ENCODE assay signal across 1 cellular context in the genomic region with DNA sequence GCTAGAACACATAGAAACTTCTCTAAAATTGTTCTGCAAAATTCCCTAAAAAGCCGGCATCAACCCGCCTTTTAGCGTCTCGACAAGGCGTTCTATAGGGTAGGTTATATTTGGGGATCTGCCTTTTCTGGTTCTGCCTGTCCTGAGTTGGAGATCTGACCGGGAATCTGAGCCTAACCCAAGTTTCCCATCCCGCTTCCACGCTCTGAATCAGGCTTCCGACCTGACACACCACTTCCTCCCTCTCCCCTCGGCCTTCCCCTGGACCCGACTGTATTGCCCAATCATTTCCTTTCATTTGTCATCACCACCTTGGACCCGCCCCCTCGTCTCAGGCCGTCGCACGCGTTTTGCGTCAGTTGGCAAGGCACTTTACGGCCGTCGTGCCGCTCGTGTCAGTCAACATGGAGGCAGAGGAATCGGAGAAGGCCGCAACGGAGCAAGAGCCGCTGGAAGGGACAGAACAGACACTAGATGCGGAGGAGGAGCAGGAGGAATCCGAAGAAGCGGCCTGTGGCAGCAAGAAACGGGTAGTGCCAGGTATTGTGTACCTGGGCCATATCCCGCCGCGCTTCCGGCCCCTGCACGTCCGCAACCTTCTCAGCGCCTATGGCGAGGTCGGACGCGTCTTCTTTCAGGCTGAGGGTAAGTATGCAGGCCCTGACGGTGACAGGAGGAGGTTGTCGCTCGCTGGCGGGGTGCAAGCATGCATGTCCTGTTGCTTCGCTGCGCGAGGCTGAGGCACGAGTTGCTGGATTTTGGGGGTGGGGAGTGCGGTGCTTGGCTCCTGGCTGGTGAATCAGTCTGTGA.
TF ChIP-seq lines count a peak whose summit lies in the region.

A gene (plus strand): TSS at position 375 of the 810 bp plus-strand sequence. CDS start 30 bp downstream, at position 405.

TF ChIP-seq in liver, 16 proteins besides CTCF, POLR2A, EP300 and RAD21 (continued from another document):
- TF ChIP-seq, protein P1, sequence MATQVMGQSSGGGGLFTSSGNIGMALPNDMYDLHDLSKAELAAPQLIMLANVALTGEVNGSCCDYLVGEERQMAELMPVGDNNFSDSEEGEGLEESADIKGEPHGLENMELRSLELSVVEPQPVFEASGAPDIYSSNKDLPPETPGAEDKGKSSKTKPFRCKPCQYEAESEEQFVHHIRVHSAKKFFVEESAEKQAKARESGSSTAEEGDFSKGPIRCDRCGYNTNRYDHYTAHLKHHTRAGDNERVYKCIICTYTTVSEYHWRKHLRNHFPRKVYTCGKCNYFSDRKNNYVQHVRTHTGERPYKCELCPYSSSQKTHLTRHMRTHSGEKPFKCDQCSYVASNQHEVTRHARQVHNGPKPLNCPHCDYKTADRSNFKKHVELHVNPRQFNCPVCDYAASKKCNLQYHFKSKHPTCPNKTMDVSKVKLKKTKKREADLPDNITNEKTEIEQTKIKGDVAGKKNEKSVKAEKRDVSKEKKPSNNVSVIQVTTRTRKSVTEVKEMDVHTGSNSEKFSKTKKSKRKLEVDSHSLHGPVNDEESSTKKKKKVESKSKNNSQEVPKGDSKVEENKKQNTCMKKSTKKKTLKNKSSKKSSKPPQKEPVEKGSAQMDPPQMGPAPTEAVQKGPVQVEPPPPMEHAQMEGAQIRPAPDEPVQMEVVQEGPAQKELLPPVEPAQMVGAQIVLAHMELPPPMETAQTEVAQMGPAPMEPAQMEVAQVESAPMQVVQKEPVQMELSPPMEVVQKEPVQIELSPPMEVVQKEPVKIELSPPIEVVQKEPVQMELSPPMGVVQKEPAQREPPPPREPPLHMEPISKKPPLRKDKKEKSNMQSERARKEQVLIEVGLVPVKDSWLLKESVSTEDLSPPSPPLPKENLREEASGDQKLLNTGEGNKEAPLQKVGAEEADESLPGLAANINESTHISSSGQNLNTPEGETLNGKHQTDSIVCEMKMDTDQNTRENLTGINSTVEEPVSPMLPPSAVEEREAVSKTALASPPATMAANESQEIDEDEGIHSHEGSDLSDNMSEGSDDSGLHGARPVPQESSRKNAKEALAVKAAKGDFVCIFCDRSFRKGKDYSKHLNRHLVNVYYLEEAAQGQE (IDR thresholded peaks at IDR 0.05), result peak; percentile 40
- TF ChIP-seq, protein P2, sequence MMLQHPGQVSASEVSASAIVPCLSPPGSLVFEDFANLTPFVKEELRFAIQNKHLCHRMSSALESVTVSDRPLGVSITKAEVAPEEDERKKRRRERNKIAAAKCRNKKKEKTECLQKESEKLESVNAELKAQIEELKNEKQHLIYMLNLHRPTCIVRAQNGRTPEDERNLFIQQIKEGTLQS (IDR thresholded peaks at IDR 0.05), result peak; percentile 82
- TF ChIP-seq SP1 (IDR thresholded peaks at IDR 0.05) (peak; percentile 92), EGR1 (IDR thresholded peaks at IDR 0.05; ENCODE audit: low read depth in 2 of 2) (peak; percentile 99 to 100), RXRA (IDR thresholded peaks at IDR 0.05) (peak; percentile 74 to 80), JUND (IDR thresholded peaks at IDR 0.05) (peak; percentile 72 to 85), GABPA (IDR thresholded peaks at IDR 0.05 in 1 of 2, conservative IDR thresholded peaks at IDR 0.05 in 1 of 2) (peak; percentile 12 to 89)
- TF ChIP-seq, protein P3, sequence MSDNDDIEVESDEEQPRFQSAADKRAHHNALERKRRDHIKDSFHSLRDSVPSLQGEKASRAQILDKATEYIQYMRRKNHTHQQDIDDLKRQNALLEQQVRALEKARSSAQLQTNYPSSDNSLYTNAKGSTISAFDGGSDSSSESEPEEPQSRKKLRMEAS (IDR thresholded peaks at IDR 0.05), result peak; percentile 100
- TF ChIP-seq, protein P4, sequence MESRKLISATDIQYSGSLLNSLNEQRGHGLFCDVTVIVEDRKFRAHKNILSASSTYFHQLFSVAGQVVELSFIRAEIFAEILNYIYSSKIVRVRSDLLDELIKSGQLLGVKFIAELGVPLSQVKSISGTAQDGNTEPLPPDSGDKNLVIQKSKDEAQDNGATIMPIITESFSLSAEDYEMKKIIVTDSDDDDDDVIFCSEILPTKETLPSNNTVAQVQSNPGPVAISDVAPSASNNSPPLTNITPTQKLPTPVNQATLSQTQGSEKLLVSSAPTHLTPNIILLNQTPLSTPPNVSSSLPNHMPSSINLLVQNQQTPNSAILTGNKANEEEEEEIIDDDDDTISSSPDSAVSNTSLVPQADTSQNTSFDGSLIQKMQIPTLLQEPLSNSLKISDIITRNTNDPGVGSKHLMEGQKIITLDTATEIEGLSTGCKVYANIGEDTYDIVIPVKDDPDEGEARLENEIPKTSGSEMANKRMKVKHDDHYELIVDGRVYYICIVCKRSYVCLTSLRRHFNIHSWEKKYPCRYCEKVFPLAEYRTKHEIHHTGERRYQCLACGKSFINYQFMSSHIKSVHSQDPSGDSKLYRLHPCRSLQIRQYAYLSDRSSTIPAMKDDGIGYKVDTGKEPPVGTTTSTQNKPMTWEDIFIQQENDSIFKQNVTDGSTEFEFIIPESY (IDR thresholded peaks at IDR 0.05), result peak; percentile 89
